15 cellular contexts compared by ENCODE assay signal in the genomic region with DNA sequence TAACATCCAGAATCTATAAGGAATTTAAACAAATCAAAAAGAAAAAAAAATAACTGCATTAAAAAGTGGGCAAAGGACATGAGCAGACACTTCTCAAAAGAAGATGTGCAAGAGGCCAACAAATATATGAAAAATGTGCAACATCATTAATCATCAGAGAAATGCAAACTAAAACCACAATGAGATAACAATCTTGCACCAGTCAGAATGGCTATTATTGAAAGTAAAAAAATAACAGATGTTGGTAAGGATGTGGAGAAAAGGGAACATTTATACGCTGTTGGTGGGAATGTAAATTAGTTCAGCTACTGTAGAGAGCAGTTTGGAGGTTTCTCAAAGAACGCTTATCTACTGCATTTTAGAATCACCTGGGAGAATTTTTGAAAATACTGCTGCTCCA.
DNase-seq lines count a peak whose midpoint lies in the region; ATAC-seq and TF ChIP-seq lines count a peak whose summit lies in the region.
"Had no signal": no experiment of that assay in that cellular context is flagged by ENCODE, and none has a peak within 500 bp of the region (broad histone marks: within the 10 kb centered on the region; RNA-seq: fewer than 3 reads in every experiment).

No MANE protein-coding gene starts in this region.

- H3K36me3 ChIP-seq in A673 (ENCODE audit: insufficient read depth, low read length, poor library complexity, severe bottlenecking) (no peaks in the 10 kb centered on the region), mammary epithelial cell (ENCODE audit: insufficient read depth, low read length) (no peaks in the 10 kb centered on the region)

- no peaks in the 10 kb centered on the region for H3K4me1 Mint-ChIP-seq in natural killer cell

- H4K20me1 ChIP-seq in mammary epithelial cell (ENCODE audit: insufficient read depth, low read length), result no peaks in the 10 kb centered on the region

- in situ Hi-C loops in mammary epithelial cell (cut with MboI; ENCODE audit: low sequenced_read_pairs in 2 of 2), result no loop called here

- no peaks in the 10 kb centered on the region for H3K9me3 ChIP-seq in A673 (ENCODE audit: low read depth, low read length, poor library complexity, severe bottlenecking)
- H3K9me3 ChIP-seq in mammary epithelial cell (replicated peaks; ENCODE audit: insufficient read depth, low read length), result no peaks in the 10 kb centered on the region

- H3K27me3 ChIP-seq in A673 (replicated peaks; ENCODE audit: insufficient read depth, low read depth, low read length, poor library complexity) (no peaks in the 10 kb centered on the region), mammary epithelial cell (ENCODE audit: insufficient read depth, low read length) (no peaks in the 10 kb centered on the region)

- TF ChIP-seq CTCF in A673 (conservative IDR thresholded peaks at IDR 0.05; ENCODE audit: low read depth, low read length) (no peak), mammary epithelial cell (conservative IDR thresholded peaks at IDR 0.05 in 1 of 2, IDR thresholded peaks at IDR 0.05 in 1 of 2; ENCODE audit: extremely low read depth in 1 of 2, insufficient read depth in 1 of 2, low read depth in 1 of 2, low read length in 2 of 2) (no peak), natural killer cell (IDR thresholded peaks at IDR 0.05) (no peak)

- H3K4me3 Mint-ChIP-seq in natural killer cell, result no peak overlapping the region
- H3K4me3 Mint-ChIP-seq: CD8-positive, alpha-beta T cell; T-helper 1 cell treated with Interleukin-12 subunit alpha and Interleukin-12 subunit beta and Interleukin-4 antibody, amounts not matched to agents 30 μg/mL and 1 μg/mL, for 36 hours had no signal

- H3K4me2 ChIP-seq in mammary epithelial cell (ENCODE audit: insufficient read depth, low read depth, low read length), result no peak overlapping the region

- no peaks in the 10 kb centered on the region for H3K27me3 Mint-ChIP-seq in natural killer cell (ENCODE audit: low read depth in 2 of 2)

- H3K79me2 ChIP-seq in mammary epithelial cell (ENCODE audit: insufficient read depth, low read length), result no peaks in the 10 kb centered on the region

- no peaks in the 10 kb centered on the region for H3K36me3 Mint-ChIP-seq in natural killer cell
- H3K36me3 Mint-ChIP-seq: CD8-positive, alpha-beta T cell had no signal

- intact Hi-C loops in A673 (cut with micrococcal nuclease; ENCODE audit: unreplicated experiment) (no loop called here), mammary epithelial cell (cut with micrococcal nuclease) (no loop called here), left colon (cut with DNase I, micrococcal nuclease) (no loop called here), natural killer cell (cut with micrococcal nuclease) (no loop called here)

- POLR2A ChIA-PET in A673 (lab: Charles Lee; ENCODE audit: low non-redundant PET), result no interaction called here

- H3K4me1 ChIP-seq in A673 (ENCODE audit: insufficient read depth, low read length, poor library complexity, severe bottlenecking) (peaks cover 11% of the 10 kb centered on the region), mammary epithelial cell (ENCODE audit: insufficient read depth, low read length) (no peaks in the 10 kb centered on the region)

- no peak overlapping the region for H3K4me3 ChIP-seq in A673 (ENCODE audit: low read depth, low read length, poor library complexity, severe bottlenecking)
- no peak overlapping the region for H3K4me3 ChIP-seq in mammary epithelial cell (replicated peaks in 1 of 3; ENCODE audit: insufficient read depth in 1 of 3, low read depth in 2 of 3, low read length in 3 of 3)
- H3K4me3 ChIP-seq: GM23248 had no signal

- CTCF ChIA-PET in A673 (lab: Charles Lee), result no interaction called here
- CTCF ChIA-PET in mammary epithelial cell (lab: Charles Lee; ENCODE audit: low non-redundant PET), result no interaction called here

- no peak overlapping the region for H3K9ac ChIP-seq in mammary epithelial cell (ENCODE audit: insufficient read depth, low read length)
- H3K9ac ChIP-seq: GM23248 had no signal

- DNase-seq in A673 (ENCODE audit: low spot score) (peak; percentile 38), MV-4-11 (lab: John Stamatoyannopoulos, UW) (peak; percentile 32), mammary epithelial cell (peak; percentile 33), AG08395 (ENCODE audit: low spot score) (no peak), left colon (no peak), natural killer cell (no peak), NCI-H1417 treated with DMSO at 0.1 percent for 48 hours (lab: John Stamatoyannopoulos, UW) (no peak)
- DNase-seq: CD8-positive, alpha-beta T cell; GM23248; NCI-H1436 treated with DMSO at 0.1 percent for 48 hours; NCI-H226; NCI-H526 treated with DMSO at 0.1 percent for 48 hours; NK-92 treated with Interleukin-12 subunit alpha and Interleukin-12 subunit beta, amount 100 ng/mL, for 24 hours had no signal

- 0% methylated on average over 2 of the region's 2 CpGs for WGBS in mammary epithelial cell (ENCODE audit: low coverage, missing lambda C conversion rate)

- dilution Hi-C loops in mammary epithelial cell (cut with HindIII; ENCODE audit: low sequenced_read_pairs), result no loop called here

- ATAC-seq in GM18870 (IDR thresholded peaks at IDR 0.05; ENCODE audit: unreplicated experiment), result peak; percentile 51
- no peak for ATAC-seq in left colon
- ATAC-seq in natural killer cell, result no peak
- ATAC-seq: CD8-positive, alpha-beta T cell had no signal

- H3K27ac ChIP-seq in A673 (ENCODE audit: low read depth, low read length, poor library complexity, severe bottlenecking) (no peak overlapping the region), mammary epithelial cell (ENCODE audit: insufficient read depth, low read depth, low read length) (no peak overlapping the region)
- H3K27ac ChIP-seq: GM23248 had no signal

- BruUV-seq in A673 (replicated peaks; lab: Mats Ljungman, UMichigan) (no TSS peak), mammary epithelial cell (replicated peaks; lab: Mats Ljungman, UMichigan) (no TSS peak)

- H2AFZ ChIP-seq in mammary epithelial cell (ENCODE audit: low read depth, low read length), result no peak overlapping the region
- H2AFZ ChIP-seq: GM23248 had no signal

- H3K27ac Mint-ChIP-seq in natural killer cell, result no peak overlapping the region
- H3K27ac Mint-ChIP-seq: CD8-positive, alpha-beta T cell; T-helper 1 cell treated with Interleukin-12 subunit alpha and Interleukin-12 subunit beta and Interleukin-4 antibody, amounts not matched to agents 30 μg/mL and 1 μg/mL, for 36 hours had no signal

- H3K9me3 Mint-ChIP-seq in natural killer cell, result peaks cover 11 to 14% of the 10 kb centered on the region in 2 donors
- H3K9me3 Mint-ChIP-seq: CD8-positive, alpha-beta T cell had no signal

Comparison
In these comparisons a context has a peak if more than half of its experiments do, and no peak if none do; other contexts are left out.
1. DNase-seq: peak in A673 (single experiment), MV-4-11 (single experiment) and mammary epithelial cell (single experiment); none in AG08395 (single experiment), left colon (0 of 2), natural killer cell (single experiment) and NCI-H1417 treated with DMSO at 0.1 percent for 48 hours (single experiment).